In the genomic region with DNA sequence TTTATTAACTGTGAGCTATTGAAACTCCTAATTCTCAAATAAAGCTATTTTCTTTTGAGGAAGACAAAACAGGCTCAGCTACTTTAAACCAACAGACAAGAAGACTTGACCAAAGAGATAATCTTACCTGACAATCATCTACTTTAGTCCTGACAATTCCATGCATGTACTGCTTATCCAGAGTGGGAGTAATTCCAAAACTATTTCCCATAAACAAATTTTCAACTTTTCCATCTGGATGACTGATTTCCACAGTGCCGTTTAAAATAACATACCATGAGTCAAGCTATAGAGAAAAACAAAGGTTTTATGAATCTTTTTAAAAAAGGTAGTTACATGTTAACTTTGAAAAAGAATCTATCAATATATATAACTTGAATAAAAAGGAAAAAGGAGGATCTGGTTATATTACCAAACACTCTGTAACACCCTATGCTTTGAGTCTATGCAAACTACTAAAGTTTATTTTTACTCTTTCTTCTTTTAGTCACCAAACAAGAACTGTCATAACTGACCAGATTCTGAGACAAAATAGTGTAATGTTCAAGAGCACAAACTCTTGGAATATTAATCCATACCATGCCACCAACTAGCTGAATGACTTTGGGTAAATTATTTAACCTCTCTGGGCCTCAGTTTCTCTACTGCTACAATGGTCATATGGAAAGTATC, we compare ENCODE assay signal across 19 cellular contexts.
DNase-seq lines count a peak whose midpoint lies in the region; ATAC-seq and TF ChIP-seq lines count a peak whose summit lies in the region.
"Had no signal": no experiment of that assay in that cellular context is flagged by ENCODE, and none has a peak within 500 bp of the region (broad histone marks: within the 10 kb centered on the region; RNA-seq: fewer than 3 reads in every experiment).

No MANE protein-coding gene starts in this region.

- H3K27ac ChIP-seq in trophoblast cell (ENCODE audit: low read depth, low read length) (no peak overlapping the region), aorta (ENCODE audit: low read depth in 1 of 2, low read length in 2 of 2) (no peak overlapping the region)
- H3K27ac ChIP-seq: C4-2B, tibial artery, WERI-Rb-1 had no signal

- no peak overlapping the region for H3K23ac ChIP-seq in trophoblast cell (ENCODE audit: low read length)

- peaks cover 19% of the 10 kb centered on the region for H3K4me1 Mint-ChIP-seq in chondrocyte (ENCODE audit: low read depth)
- H3K4me1 Mint-ChIP-seq: GM23338 had no signal

- H3K14ac ChIP-seq in trophoblast cell (ENCODE audit: low read length): no peak overlapping the region

- H3K4me1 ChIP-seq in trophoblast cell (ENCODE audit: control insufficient read depth in 1 of 2, insufficient read depth in 2 of 2, low read length in 2 of 2): no peaks in the 10 kb centered on the region
- H3K4me1 ChIP-seq in aorta (ENCODE audit: control insufficient read depth in 1 of 2, insufficient read depth in 2 of 2, low read length in 2 of 2): no peaks in the 10 kb centered on the region
- H3K4me1 ChIP-seq: tibial artery had no signal

- no peaks in the 10 kb centered on the region for H3K27me3 Mint-ChIP-seq in chondrocyte (ENCODE audit: low read depth)
- H3K27me3 Mint-ChIP-seq: activated naive CD8-positive, alpha-beta T cell treated with anti-CD3 and anti-CD28 coated beads, Interleukin-2, amount 10 ng/mL, durations not matched to agents 7 days and 5 days had no signal

- ATAC-seq in GM18867 (IDR thresholded peaks at IDR 0.05; ENCODE audit: unreplicated experiment): peak; percentile 75
- peak; percentile 58 for ATAC-seq in HG03066 (IDR thresholded peaks at IDR 0.05; ENCODE audit: low read depth, unreplicated experiment)
- ATAC-seq in GM21723 (IDR thresholded peaks at IDR 0.05; ENCODE audit: unreplicated experiment): no peak
- ATAC-seq in aorta (ENCODE audit: low FRiP score): no peak
- no peak for ATAC-seq in GM21526 (IDR thresholded peaks at IDR 0.05; ENCODE audit: low FRiP score, unreplicated experiment)
- ATAC-seq: GM23338 had no signal

- DNase-seq in chondrocyte (ENCODE audit: low spot score): no peak
- DNase-seq in trophoblast cell: peak; percentile 25 to 85
- DNase-seq in aorta: no peak
- DNase-seq: activated naive CD8-positive, alpha-beta T cell treated with anti-CD3 and anti-CD28 coated beads, Interleukin-2, amount 10 ng/mL, durations not matched to agents 7 days and 5 days; DND-41; head of caudate nucleus; KG1; kidney; NCI-H146; NCI-H510A; OCI-M1; tibial artery; WERI-Rb-1 had no signal

- H4K91ac ChIP-seq in trophoblast cell (ENCODE audit: low read depth, low read length): no peak overlapping the region

- H2BK120ac ChIP-seq in trophoblast cell (ENCODE audit: insufficient read depth, low read length, poor library complexity): no peak overlapping the region

- TF ChIP-seq CTCF in chondrocyte (IDR thresholded peaks at IDR 0.05): no peak

- intact Hi-C loops in aorta (cut with DNase I): no loop called here

- no peak overlapping the region for H3K9ac ChIP-seq in trophoblast cell (ENCODE audit: low read length)

- H3K27ac Mint-ChIP-seq in chondrocyte (ENCODE audit: unreplicated experiment): peak overlapping the region; percentile 81
- H3K27ac Mint-ChIP-seq: activated naive CD8-positive, alpha-beta T cell treated with anti-CD3 and anti-CD28 coated beads, Interleukin-2, amount 10 ng/mL, durations not matched to agents 7 days and 5 days; GM23338 had no signal

- H3K4ac ChIP-seq in trophoblast cell (ENCODE audit: low read depth, low read length): no peak overlapping the region

- H2BK12ac ChIP-seq in trophoblast cell (ENCODE audit: low read length): no peak overlapping the region

- no peak overlapping the region for H2AK5ac ChIP-seq in trophoblast cell (ENCODE audit: low read length)

- H3K4me3 Mint-ChIP-seq in chondrocyte (ENCODE audit: unreplicated experiment): no peak overlapping the region
- H3K4me3 Mint-ChIP-seq: activated naive CD8-positive, alpha-beta T cell treated with anti-CD3 and anti-CD28 coated beads, Interleukin-2, amount 10 ng/mL, durations not matched to agents 7 days and 5 days; GM23338 had no signal

- no peak overlapping the region for H3K4me2 ChIP-seq in trophoblast cell (ENCODE audit: low read length)
- H3K4me2 ChIP-seq: GM23338 had no signal

- H3K18ac ChIP-seq in trophoblast cell (ENCODE audit: low read length): no peak overlapping the region

- no peaks in the 10 kb centered on the region for H3K9me3 Mint-ChIP-seq in chondrocyte (ENCODE audit: low read depth)
- H3K9me3 Mint-ChIP-seq: activated naive CD8-positive, alpha-beta T cell treated with anti-CD3 and anti-CD28 coated beads, Interleukin-2, amount 10 ng/mL, durations not matched to agents 7 days and 5 days; GM23338 had no signal

- H3K36me3 ChIP-seq in trophoblast cell (ENCODE audit: control insufficient read depth in 1 of 2, insufficient read depth in 2 of 2, low read length in 2 of 2): peaks cover 0 to 3% of the 10 kb centered on the region in 2 experiments
- H3K36me3 ChIP-seq in aorta (ENCODE audit: control insufficient read depth in 1 of 2, insufficient read depth in 2 of 2, low read length in 1 of 2): peaks cover 0 to 3% of the 10 kb centered on the region in 2 donors

- no peak overlapping the region for H2BK5ac ChIP-seq in trophoblast cell (ENCODE audit: low read depth, low read length, poor library complexity)

- H3K79me1 ChIP-seq in trophoblast cell (ENCODE audit: low read length): no peaks in the 10 kb centered on the region

- H2AFZ ChIP-seq in trophoblast cell (ENCODE audit: insufficient read depth, low read length, poor library complexity): no peak overlapping the region
- H2AFZ ChIP-seq: GM23338 had no signal

- H4K8ac ChIP-seq in trophoblast cell (ENCODE audit: low read depth, low read length): no peak overlapping the region

- no peak overlapping the region for H4K12ac ChIP-seq in trophoblast cell (ENCODE audit: low read depth, low read length)

- no CpG with 5 or more reads among the region's 1 CpG for WGBS in trophoblast cell (ENCODE audit: extremely low coverage, insufficient coverage, insufficient read length)
- WGBS in aorta, 2 donors: 33 to 41% methylated on average over 1 of the region's 1 CpG

- no peaks in the 10 kb centered on the region for H3K79me2 ChIP-seq in trophoblast cell (ENCODE audit: control insufficient read depth, insufficient read depth, low read length, poor library complexity)

- H3K9me3 ChIP-seq in trophoblast cell (ENCODE audit: insufficient read depth, low read depth, low read length): no peaks in the 10 kb centered on the region
- H3K9me3 ChIP-seq in aorta (ENCODE audit: control insufficient read depth, low read length): no peaks in the 10 kb centered on the region
- H3K9me3 ChIP-seq: tibial artery had no signal

- H3K27me3 ChIP-seq in trophoblast cell (ENCODE audit: insufficient read depth, low read length) (no peaks in the 10 kb centered on the region), aorta (ENCODE audit: control insufficient read depth in 1 of 2, insufficient read depth in 2 of 2, low read length in 1 of 2) (no peaks in the 10 kb centered on the region)
- H3K27me3 ChIP-seq: tibial artery had no signal

- peaks cover 14% of the 10 kb centered on the region for H3K36me3 Mint-ChIP-seq in chondrocyte (ENCODE audit: low read depth)

- no peak overlapping the region for H3K4me3 ChIP-seq in trophoblast cell (ENCODE audit: low read depth, low read length)
- no peak overlapping the region for H3K4me3 ChIP-seq in aorta (ENCODE audit: low read length in 2 of 2)
- H3K4me3 ChIP-seq: GM23338, tibial artery had no signal

Comparison
In these comparisons a context has a peak if more than half of its experiments do, and no peak if none do; other contexts are left out.
1. ATAC-seq: peak in GM18867 (single experiment) and HG03066 (single experiment); none in GM21723 (single experiment), aorta (single experiment) and GM21526 (single experiment).
2. DNase-seq: peak in trophoblast cell (2 of 2); none in chondrocyte (single experiment) and aorta (0 of 2).